17 cellular contexts compared by ENCODE assay signal in genomic region chr12:113183030-113183589, GRCh38. TPM values are rescaled to one million over a fixed set of nuclear protein-coding genes. Genes with fewer than 3 reads are reported as not detected.
A peak's percentile ranks its signal among the peaks of the same experiment; 100 is the strongest.
DNase-seq lines count a peak whose midpoint lies in the region; ATAC-seq, FAIRE-seq and TF ChIP-seq lines count a peak whose summit lies in the region.
"Had no signal": no experiment of that assay in that cellular context is flagged by ENCODE, and none has a peak within 500 bp of the region (broad histone marks: within the 10 kb centered on the region; RNA-seq: fewer than 3 reads in every experiment).

No MANE protein-coding gene starts in this region.

- H3K9me1 ChIP-seq in K562 (ENCODE audit: control insufficient read depth, insufficient read depth, low read length): no peaks in the 10 kb centered on the region

- H3K9me3 Mint-ChIP-seq in CD4-positive, alpha-beta memory T cell: peaks cover 0 to 1% (median 0%) of the 10 kb centered on the region in 8 donors
- no peaks in the 10 kb centered on the region for H3K9me3 Mint-ChIP-seq in IgD-negative memory B cell

- in situ Hi-C loops in K562 (cut with MboI): loop anchor here (25.0 kb wide), 1 partner anchor 229 kb away; the partner anchor contains the start of genes SDS and SDSL

- H3K79me2 ChIP-seq in K562 (ENCODE audit: control insufficient read depth, insufficient read depth, low read length): peaks cover 74% of the 10 kb centered on the region

- DNase-seq in CD4-positive, alpha-beta memory T cell: no peak
- DNase-seq in K562 (ENCODE audit: extremely low read depth in 1 of 4, low spot score in 3 of 4) (no peak), left colon (no peak)
- DNase-seq: activated CD4-positive, alpha-beta T cell treated with anti-CD3 and anti-CD28 coated beads for 1 hour; anterior cingulate cortex; effector CD4-positive, alpha-beta T cell; gastrocnemius medialis; kidney glomerular epithelial cell; NCI-H1417 treated with DMSO at 0.1 percent for 48 hours; NCI-H526 treated with DMSO at 0.1 percent for 48 hours; SJCRH30; spleen had no signal

- TF ChIP-seq EP300 in K562 (IDR thresholded peaks at IDR 0.05; ENCODE audit: low read length): no peak

- H3K4me3 Mint-ChIP-seq in CD4-positive, alpha-beta memory T cell: peak overlapping the region; percentile 17 to 96 (median 56)
- peak overlapping the region; percentile 5 to 60 (median 16) for H3K4me3 Mint-ChIP-seq in IgD-negative memory B cell

- H3K4me3 ChIP-seq in CD4-positive, alpha-beta memory T cell (ENCODE audit: low read length in 2 of 2): no peak overlapping the region
- no peak overlapping the region for H3K4me3 ChIP-seq in K562
- H3K4me3 ChIP-seq: gastrocnemius medialis, SJCRH30 had no signal

- POLR2A ChIA-PET in CD4-positive, alpha-beta memory T cell (lab: Charles Lee; ENCODE audit: partially characterized antibody): interaction anchor here (0.8 to 6.1 kb wide), 3 partner anchors 30 to 96 kb away, joined by 3 to 55 read pairs (median 4); partner anchors contain the start of gene TPCN1
- POLR2A ChIA-PET in K562 (lab: Yijun Ruan, JAX): interaction anchor here (0.6 to 0.9 kb wide), 3 partner anchors 11 to 285 kb away, joined by 3 to 4 read pairs (median 3); no protein-coding TSS in a partner anchor

- peak overlapping the region in 5 of 7 donors; percentile 13 to 98 (median 74) for H3K27ac Mint-ChIP-seq in CD4-positive, alpha-beta memory T cell
- no peak overlapping the region for H3K27ac Mint-ChIP-seq in IgD-negative memory B cell

- peak; percentile 15 for FAIRE-seq in K562 (lab: Jason Lieb, UNC)
- FAIRE-seq: D721Med had no signal

- peaks cover 9% of the 10 kb centered on the region for H4K20me1 ChIP-seq in K562 (replicated peaks; ENCODE audit: control insufficient read depth, insufficient read depth, low read length)

- CTCF ChIA-PET in CD4-positive, alpha-beta memory T cell (lab: Charles Lee; ENCODE audit: partially characterized antibody): interaction anchor here (2.5 kb wide), 1 partner anchor 9 kb away, joined by 14 read pairs; no protein-coding TSS in a partner anchor
- CTCF ChIA-PET in K562 (lab: Yijun Ruan, JAX; ENCODE audit: low intra/inter-chr PET ratio): no interaction called here

- intact Hi-C loops in CD4-positive, alpha-beta memory T cell (cut with micrococcal nuclease): loop anchor here (10.0 kb wide), 1 partner anchor 278 kb away; the partner anchor contains the start of gene OAS1
- intact Hi-C loops in K562 (cut with micrococcal nuclease) (no loop called here), left colon (cut with DNase I, micrococcal nuclease) (no loop called here)

- H3K9me3 ChIP-seq in CD4-positive, alpha-beta memory T cell (ENCODE audit: control insufficient read depth in 1 of 2, low read length in 2 of 2): no peaks in the 10 kb centered on the region
- H3K9me3 ChIP-seq in K562 (replicated peaks; ENCODE audit: control insufficient read depth, insufficient read depth, low read depth, low read length): no peaks in the 10 kb centered on the region
- H3K9me3 ChIP-seq: gastrocnemius medialis, neutrophil, SJCRH30, spleen had no signal

- no peaks in the 10 kb centered on the region for H3K27me3 ChIP-seq in CD4-positive, alpha-beta memory T cell (ENCODE audit: insufficient read depth, low read length)
- no peaks in the 10 kb centered on the region for H3K27me3 ChIP-seq in K562 (ENCODE audit: control insufficient read depth in 2 of 2, insufficient read depth in 2 of 2, low read length in 2 of 2)
- H3K27me3 ChIP-seq: gastrocnemius medialis, neutrophil, SJCRH30, spleen had no signal

- ATAC-seq in K562: no peak
- no peak for ATAC-seq in left colon
- ATAC-seq in GM21619 (IDR thresholded peaks at IDR 0.05; ENCODE audit: unreplicated experiment): no peak
- ATAC-seq in GM18505 (IDR thresholded peaks at IDR 0.05; ENCODE audit: unreplicated experiment): no peak
- ATAC-seq: gastrocnemius medialis had no signal

- peak overlapping the region; percentile 26 to 29; a peak in 2 of 4 replicates for H3K9ac ChIP-seq in K562 (ENCODE audit: insufficient read depth in 1 of 2, low read depth in 2 of 2, low read length in 2 of 2)

- H3K36me3 Mint-ChIP-seq in CD4-positive, alpha-beta memory T cell: peaks cover 10 to 49% of the 10 kb centered on the region in 2 donors
- peaks cover 6% of the 10 kb centered on the region for H3K36me3 Mint-ChIP-seq in IgD-negative memory B cell

- BruUV-seq in K562 (replicated peaks; lab: Mats Ljungman, UMichigan): no TSS peak

- no peak for TF ChIP-seq POLR2A in K562 (conservative IDR thresholded peaks at IDR 0.05)
- TF ChIP-seq POLR2A in GM18505 (IDR thresholded peaks at IDR 0.05; ENCODE audit: borderline replicate concordance, extremely low read depth, insufficient read depth, insufficient read length): no peak

- H3K4me1 ChIP-seq in CD4-positive, alpha-beta memory T cell (ENCODE audit: insufficient read depth, low read length): peaks cover 42% of the 10 kb centered on the region
- H3K4me1 ChIP-seq in K562 (replicated peaks in 1 of 2; ENCODE audit: control insufficient read depth in 2 of 2, insufficient read depth in 2 of 2, low read length in 2 of 2): peaks cover 26 to 40% of the 10 kb centered on the region in 2 experiments; a peak in 4 of 5 replicates

- H3K4me2 ChIP-seq in K562 (ENCODE audit: insufficient read depth, low read length): peak overlapping the region; percentile 84; the same call in 1 of the 2 replicates

- TF ChIP-seq CTCF in K562 (IDR thresholded peaks at IDR 0.05 in 2 of 3, conservative IDR thresholded peaks at IDR 0.05 in 1 of 3; ENCODE audit: insufficient read depth in 2 of 3, low read depth in 1 of 3, low read length in 3 of 3): no peak

- no peak for TF ChIP-seq RAD21 in K562 (CRISPR knock-in tag; conservative IDR thresholded peaks at IDR 0.05 in 1 of 2, IDR thresholded peaks at IDR 0.05 in 1 of 2)

- no peak overlapping the region for H2AFZ ChIP-seq in K562 (ENCODE audit: low read depth, low read length)

- 95% methylated on average over 10 of the region's 11 CpGs for WGBS in K562 (ENCODE audit: insufficient coverage, low coverage, missing lambda C conversion rate)

- H3K36me3 ChIP-seq in CD4-positive, alpha-beta memory T cell (ENCODE audit: insufficient read depth, low read length): peaks cover 30% of the 10 kb centered on the region
- peaks cover 68% of the 10 kb centered on the region for H3K36me3 ChIP-seq in K562 (ENCODE audit: control insufficient read depth, insufficient read depth, low read length)

- no peaks in the 10 kb centered on the region for H3K27me3 Mint-ChIP-seq in CD4-positive, alpha-beta memory T cell
- H3K27me3 Mint-ChIP-seq in IgD-negative memory B cell: no peaks in the 10 kb centered on the region

- peak overlapping the region; percentile 30 for H3K27ac ChIP-seq in CD4-positive, alpha-beta memory T cell (ENCODE audit: low read depth, low read length)
- 0 out of 3 replicates have a peak overlapping the region, but pooled peaks have one; percentile 4 for H3K27ac ChIP-seq in K562 (ENCODE audit: extremely low read depth, low read depth, low read length)
- H3K27ac ChIP-seq: neutrophil, SJCRH30 had no signal

- H3K4me1 Mint-ChIP-seq in CD4-positive, alpha-beta memory T cell: peaks cover 24 to 47% (median 32%) of the 10 kb centered on the region in 4 donors
- H3K4me1 Mint-ChIP-seq in IgD-negative memory B cell: peaks cover 21 to 25% (median 24%) of the 10 kb centered on the region in 3 donors

RNA-seq across cellular contexts. Expression of gene DDX54, which starts 2.2 kb away (rescaled TPM):
- 10 to 100 TPM; 64.9 to 69.4 TPM for total RNA-seq in CD4-positive, alpha-beta memory T cell
- polyA plus RNA-seq in CD4-positive, alpha-beta memory T cell: 10 to 100 TPM in 1 of 2 donors, 1 to 10 TPM in 1; 9.9 to 39.7 TPM
- polyA plus RNA-seq in IgD-negative memory B cell: 34.2 TPM
- total RNA-seq in K562 (2011; cell fraction: chromatin; rRNA removed; ENCODE audit: low replicate concordance): 60.9 and 181 TPM in 2 replicates
- total RNA-seq in K562 (2011; cell fraction: nucleolus; rRNA removed): 87.0 and 87.2 TPM in 2 replicates
- total RNA-seq in K562 (2011; cell fraction: nucleoplasm; rRNA removed): 56.8 and 61.4 TPM in 2 replicates
- total RNA-seq in K562 (2014; rRNA removed): 100 and 135 TPM in 2 replicates
- 23.9 and 25.8 TPM in 2 replicates for total RNA-seq in K562 (2014; rRNA removed; fragmentation: Illumina TruSeq; extraction: Trizol)
- total RNA-seq in K562 (2015; rRNA removed; fragmentation: Illumina TruSeq; extraction: Trizol): 48.5 and 51.4 TPM in 2 replicates
- 128 and 132 TPM in 2 replicates for total RNA-seq in K562 (2021)
- polyA plus RNA-seq in K562 (2011; rRNA removed): 56.6 and 80.5 TPM in 2 replicates
- 71.0 and 78.8 TPM in 2 replicates for polyA plus RNA-seq in K562 (2011; cell fraction: cytosol; rRNA removed)
- polyA plus RNA-seq in K562 (2011; cell fraction: nucleus; rRNA removed): 76.8 and 95.6 TPM in 2 replicates
- polyA plus RNA-seq in K562 (2012): 48.8 and 67.9 TPM in 2 replicates
- 44.4 and 77.7 TPM in 2 replicates for polyA plus RNA-seq in K562 (2014; fragmentation: Illumina TruSeq; extraction: Trizol)
- 1 to 10 TPM; 1.4 to 3.1 TPM for polyA plus RNA-seq in K562 (2014; fragmentation: Nextera tagmentation; extraction: Ambion mirVana)
- polyA plus RNA-seq in K562 (2014; rRNA removed): 74.4 and 107 TPM in 2 replicates
- 47.0 and 50.2 TPM in 2 replicates for polyA minus RNA-seq in K562 (2011; rRNA and poly(A)+ RNA removed)
- polyA minus RNA-seq in K562 (2011; cell fraction: cytosol; rRNA and poly(A)+ RNA removed): 52.1 and 64.3 TPM in 2 replicates
- 31.1 and 49.1 TPM in 2 replicates for polyA minus RNA-seq in K562 (2011; cell fraction: nucleus; rRNA and poly(A)+ RNA removed)
- total RNA-seq in left colon: 10 to 100 TPM; 42.0 to 56.9 TPM

RNA-seq across cellular contexts. Expression of gene RITA1, which starts 2.4 kb away (rescaled TPM):
- 10 to 100 TPM; 12.8 to 14.2 TPM for total RNA-seq in CD4-positive, alpha-beta memory T cell
- 10 to 100 TPM; 19.4 to 25.9 TPM for polyA plus RNA-seq in CD4-positive, alpha-beta memory T cell
- 24.1 TPM for polyA plus RNA-seq in IgD-negative memory B cell
- total RNA-seq in K562 (2011; cell fraction: chromatin; rRNA removed; ENCODE audit: low replicate concordance): 9.9 and 32.6 TPM in 2 replicates
- 18.9 and 25.0 TPM in 2 replicates for total RNA-seq in K562 (2011; cell fraction: nucleolus; rRNA removed)
- 17.7 and 18.0 TPM in 2 replicates for total RNA-seq in K562 (2011; cell fraction: nucleoplasm; rRNA removed)
- 40.4 and 52.0 TPM in 2 replicates for total RNA-seq in K562 (2014; rRNA removed)
- total RNA-seq in K562 (2014; rRNA removed; fragmentation: Illumina TruSeq; extraction: Trizol): 12.7 and 15.6 TPM in 2 replicates
- 34.3 and 36.7 TPM in 2 replicates for total RNA-seq in K562 (2015; rRNA removed; fragmentation: Illumina TruSeq; extraction: Trizol)
- 34.9 and 38.9 TPM in 2 replicates for total RNA-seq in K562 (2021)
- 17.6 and 17.9 TPM in 2 replicates for polyA plus RNA-seq in K562 (2011; rRNA removed)
- polyA plus RNA-seq in K562 (2011; cell fraction: cytosol; rRNA removed): 23.1 and 48.6 TPM in 2 replicates
- polyA plus RNA-seq in K562 (2011; cell fraction: nucleus; rRNA removed): 10.9 and 15.7 TPM in 2 replicates
- polyA plus RNA-seq in K562 (2012): 23.0 and 27.5 TPM in 2 replicates
- polyA plus RNA-seq in K562 (2014; fragmentation: Illumina TruSeq; extraction: Trizol): 18.0 and 27.7 TPM in 2 replicates
- 1 to 10 TPM; 2.8 to 3.5 TPM for polyA plus RNA-seq in K562 (2014; fragmentation: Nextera tagmentation; extraction: Ambion mirVana)
- 26.4 and 35.0 TPM in 2 replicates for polyA plus RNA-seq in K562 (2014; rRNA removed)
- polyA minus RNA-seq in K562 (2011; rRNA and poly(A)+ RNA removed): 10.0 and 13.0 TPM in 2 replicates
- polyA minus RNA-seq in K562 (2011; cell fraction: cytosol; rRNA and poly(A)+ RNA removed): 12.1 and 15.7 TPM in 2 replicates
- polyA minus RNA-seq in K562 (2011; cell fraction: nucleus; rRNA and poly(A)+ RNA removed): 11.0 and 11.4 TPM in 2 replicates
- 10 to 100 TPM; 17.4 to 18.0 TPM for total RNA-seq in left colon

RNA-seq across cellular contexts. Expression of gene CFAP73, which starts 33.6 kb away (rescaled TPM):
- not detected for total RNA-seq in CD4-positive, alpha-beta memory T cell
- under 1 TPM in 1 of 2 donors, not detected in 1; 0.18 TPM for polyA plus RNA-seq in CD4-positive, alpha-beta memory T cell
- not detected for polyA plus RNA-seq in IgD-negative memory B cell
- total RNA-seq in K562 (2011; cell fraction: chromatin; rRNA removed; ENCODE audit: low replicate concordance): not detected in 2 replicates
- not detected in 2 replicates for total RNA-seq in K562 (2011; cell fraction: nucleolus; rRNA removed)
- not detected in 2 replicates for total RNA-seq in K562 (2011; cell fraction: nucleoplasm; rRNA removed)
- not detected in 2 replicates for total RNA-seq in K562 (2014; rRNA removed)
- total RNA-seq in K562 (2014; rRNA removed; fragmentation: Illumina TruSeq; extraction: Trizol): not detected in 2 replicates
- not detected in 2 replicates for total RNA-seq in K562 (2015; rRNA removed; fragmentation: Illumina TruSeq; extraction: Trizol)
- total RNA-seq in K562 (2021): not detected in 2 replicates
- not detected in 2 replicates for polyA plus RNA-seq in K562 (2011; rRNA removed)
- not detected in 2 replicates for polyA plus RNA-seq in K562 (2011; cell fraction: cytosol; rRNA removed)
- not detected in 2 replicates for polyA plus RNA-seq in K562 (2011; cell fraction: nucleus; rRNA removed)
- 0.14 and 0.17 TPM in 2 replicates for polyA plus RNA-seq in K562 (2012)
- not detected in 2 replicates for polyA plus RNA-seq in K562 (2014; fragmentation: Illumina TruSeq; extraction: Trizol)
- not detected for polyA plus RNA-seq in K562 (2014; fragmentation: Nextera tagmentation; extraction: Ambion mirVana)
- not detected in 2 replicates for polyA plus RNA-seq in K562 (2014; rRNA removed)
- polyA minus RNA-seq in K562 (2011; rRNA and poly(A)+ RNA removed): not detected in 2 replicates
- not detected in 2 replicates for polyA minus RNA-seq in K562 (2011; cell fraction: cytosol; rRNA and poly(A)+ RNA removed)
- polyA minus RNA-seq in K562 (2011; cell fraction: nucleus; rRNA and poly(A)+ RNA removed): not detected in 2 replicates
- under 1 TPM in 1 of 2 donors, not detected in 1; 0.43 TPM for total RNA-seq in left colon
- total RNA-seq: gastrocnemius medialis, SJCRH30, spleen had no signal

RNA-seq across cellular contexts. Expression of gene TPCN1, which starts 38.2 kb away (rescaled TPM):
- 10 to 100 TPM; 79.8 to 94.2 TPM for total RNA-seq in CD4-positive, alpha-beta memory T cell
- polyA plus RNA-seq in CD4-positive, alpha-beta memory T cell: 10 to 100 TPM in 1 of 2 donors, 1 to 10 TPM in 1; 8.5 to 19.9 TPM
- polyA plus RNA-seq in IgD-negative memory B cell: 17.4 TPM
- total RNA-seq in K562 (2011; cell fraction: chromatin; rRNA removed; ENCODE audit: low replicate concordance): 112 and 252 TPM in 2 replicates
- total RNA-seq in K562 (2011; cell fraction: nucleolus; rRNA removed): 110 and 123 TPM in 2 replicates
- 98.7 and 108 TPM in 2 replicates for total RNA-seq in K562 (2011; cell fraction: nucleoplasm; rRNA removed)
- 6.4 and 9.2 TPM in 2 replicates for total RNA-seq in K562 (2014; rRNA removed)
- total RNA-seq in K562 (2014; rRNA removed; fragmentation: Illumina TruSeq; extraction: Trizol): 5.5 and 6.1 TPM in 2 replicates
- total RNA-seq in K562 (2015; rRNA removed; fragmentation: Illumina TruSeq; extraction: Trizol): 7.4 and 7.8 TPM in 2 replicates
- total RNA-seq in K562 (2021): 23.8 and 27.2 TPM in 2 replicates
- polyA plus RNA-seq in K562 (2011; rRNA removed): 12.8 and 18.9 TPM in 2 replicates
- 8.0 and 10.3 TPM in 2 replicates for polyA plus RNA-seq in K562 (2011; cell fraction: cytosol; rRNA removed)
- 137 and 160 TPM in 2 replicates for polyA plus RNA-seq in K562 (2011; cell fraction: nucleus; rRNA removed)
- polyA plus RNA-seq in K562 (2012): 20.9 and 33.9 TPM in 2 replicates
- 16.2 and 17.0 TPM in 2 replicates for polyA plus RNA-seq in K562 (2014; fragmentation: Illumina TruSeq; extraction: Trizol)
- 1 to 10 TPM in 1 of 2 experiments, under 1 TPM in 1; 0.80 to 1.1 TPM for polyA plus RNA-seq in K562 (2014; fragmentation: Nextera tagmentation; extraction: Ambion mirVana)
- 19.2 and 19.3 TPM in 2 replicates for polyA plus RNA-seq in K562 (2014; rRNA removed)
- 7.8 and 12.1 TPM in 2 replicates for polyA minus RNA-seq in K562 (2011; rRNA and poly(A)+ RNA removed)
- polyA minus RNA-seq in K562 (2011; cell fraction: cytosol; rRNA and poly(A)+ RNA removed): 17.9 and 21.8 TPM in 2 replicates
- polyA minus RNA-seq in K562 (2011; cell fraction: nucleus; rRNA and poly(A)+ RNA removed): 30.6 and 40.4 TPM in 2 replicates
- 10 to 100 TPM; 84.7 to 96.4 TPM for total RNA-seq in left colon

RNA-seq across cellular contexts. Expression of gene RASAL1, which starts 47.5 kb away (rescaled TPM):
- total RNA-seq in CD4-positive, alpha-beta memory T cell: 1 to 10 TPM in 1 of 2 experiments, under 1 TPM in 1; 0.58 to 1.4 TPM
- under 1 TPM; 0.10 to 0.68 TPM for polyA plus RNA-seq in CD4-positive, alpha-beta memory T cell
- not detected for polyA plus RNA-seq in IgD-negative memory B cell
- 0.30 TPM in 1 of 2 replicates, not detected in the other for total RNA-seq in K562 (2011; cell fraction: chromatin; rRNA removed; ENCODE audit: low replicate concordance)
- total RNA-seq in K562 (2011; cell fraction: nucleolus; rRNA removed): 0.17 TPM in 1 of 2 replicates, not detected in the other
- not detected in 2 replicates for total RNA-seq in K562 (2011; cell fraction: nucleoplasm; rRNA removed)
- total RNA-seq in K562 (2014; rRNA removed): 0.08 and 0.14 TPM in 2 replicates
- total RNA-seq in K562 (2014; rRNA removed; fragmentation: Illumina TruSeq; extraction: Trizol): not detected in 2 replicates
- total RNA-seq in K562 (2015; rRNA removed; fragmentation: Illumina TruSeq; extraction: Trizol): not detected in 2 replicates
- 0.16 TPM in 1 of 2 replicates, not detected in the other for total RNA-seq in K562 (2021)
- 0.06 TPM in 1 of 2 replicates, not detected in the other for polyA plus RNA-seq in K562 (2011; rRNA removed)
- 0.03 TPM in 1 of 2 replicates, not detected in the other for polyA plus RNA-seq in K562 (2011; cell fraction: cytosol; rRNA removed)
- 0.07 and 0.18 TPM in 2 replicates for polyA plus RNA-seq in K562 (2011; cell fraction: nucleus; rRNA removed)
- polyA plus RNA-seq in K562 (2012): 0.04 TPM in 1 of 2 replicates, not detected in the other
- not detected in 2 replicates for polyA plus RNA-seq in K562 (2014; fragmentation: Illumina TruSeq; extraction: Trizol)
- not detected for polyA plus RNA-seq in K562 (2014; fragmentation: Nextera tagmentation; extraction: Ambion mirVana)
- not detected in 2 replicates for polyA plus RNA-seq in K562 (2014; rRNA removed)
- not detected in 2 replicates for polyA minus RNA-seq in K562 (2011; rRNA and poly(A)+ RNA removed)
- polyA minus RNA-seq in K562 (2011; cell fraction: cytosol; rRNA and poly(A)+ RNA removed): not detected in 2 replicates
- not detected in 2 replicates for polyA minus RNA-seq in K562 (2011; cell fraction: nucleus; rRNA and poly(A)+ RNA removed)
- total RNA-seq in left colon: 10 to 100 TPM in 1 of 2 donors, 1 to 10 TPM in 1; 9.0 to 14.1 TPM
- total RNA-seq: gastrocnemius medialis, SJCRH30 had no signal

Comparison
In these comparisons a context has a peak if more than half of its experiments do, and no peak if none do; other contexts are left out.
1. H3K27ac Mint-ChIP-seq: peak in CD4-positive, alpha-beta memory T cell (5 of 7); none in IgD-negative memory B cell (0 of 3).